Comparison of ENCODE assay signal across 18 cellular contexts in the genomic region with DNA sequence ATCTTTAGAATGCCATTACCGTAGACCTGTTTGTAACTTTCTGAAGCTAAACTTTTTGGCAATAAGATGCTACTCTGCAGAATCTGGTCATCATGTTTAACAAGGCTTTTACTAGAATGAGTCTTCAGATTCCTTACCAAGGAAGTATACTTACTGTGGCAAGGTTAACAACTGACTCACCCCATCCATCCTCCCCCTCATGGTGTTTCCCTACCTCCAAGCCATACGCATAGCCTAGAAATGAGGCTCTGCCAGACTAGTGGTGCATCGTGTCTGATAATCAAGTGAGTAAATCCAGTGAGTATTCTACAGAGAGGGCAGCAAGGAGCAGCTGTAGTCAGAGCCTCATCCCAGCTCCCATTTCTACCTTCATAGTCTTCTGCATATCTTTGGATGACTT.
DNase-seq lines count a peak whose midpoint lies in the region; TF ChIP-seq lines count a peak whose summit lies in the region.
"Had no signal": no experiment of that assay in that cellular context is flagged by ENCODE, and none has a peak within 500 bp of the region (broad histone marks: within the 10 kb centered on the region; RNA-seq: fewer than 3 reads in every experiment).

No MANE protein-coding gene starts in this region.

- H3K9ac ChIP-seq in mammary epithelial cell (ENCODE audit: insufficient read depth, low read length), result no peak overlapping the region
- H3K9ac ChIP-seq: parathyroid adenoma had no signal

- dilution Hi-C loops in mammary epithelial cell (cut with HindIII; ENCODE audit: low sequenced_read_pairs), result no loop called here

- intact Hi-C loops in mammary epithelial cell (cut with micrococcal nuclease), result no loop called here
- intact Hi-C loops in lower leg skin (cut with DNase I; ENCODE audit: low total_unique reads), result no loop called here

- peaks cover 11% of the 10 kb centered on the region for H3K4me1 ChIP-seq in mammary epithelial cell (ENCODE audit: insufficient read depth, low read length)
- H3K4me1 ChIP-seq: parathyroid adenoma had no signal

- TF ChIP-seq POLR2A in lower leg skin (IDR thresholded peaks at IDR 0.05), result no peak

- no peaks in the 10 kb centered on the region for H3K27me3 ChIP-seq in mammary epithelial cell (ENCODE audit: insufficient read depth, low read length)

- H3K79me2 ChIP-seq in mammary epithelial cell (ENCODE audit: insufficient read depth, low read length), result no peaks in the 10 kb centered on the region
- H3K79me2 ChIP-seq: parathyroid adenoma had no signal

- peak; percentile 84 for DNase-seq in Daoy (ENCODE audit: low read depth)
- peak; percentile 76 for DNase-seq in LHCN-M2 (ENCODE audit: low read depth)
- DNase-seq in mammary epithelial cell, result peak; percentile 91
- peak; percentile 91 for DNase-seq in kidney glomerular epithelial cell (lab: John Stamatoyannopoulos, UW)
- no peak for DNase-seq in lower leg skin (ENCODE audit: low spot score in 2 of 2)
- no peak for DNase-seq in activated T-cell treated with anti-CD3 and anti-CD28 coated beads for 4 hours
- no peak for DNase-seq in NCI-H1694 (lab: John Stamatoyannopoulos, UW)
- DNase-seq in ureter (ENCODE audit: low spot score), result no peak
- DNase-seq: activated CD8-positive, alpha-beta memory T cell treated with anti-CD3 and anti-CD28 coated beads for 24 hours; activated effector memory CD4-positive, alpha-beta T cell treated with anti-CD3 and anti-CD28 coated beads, Interleukin-2, amount 50 U/mL, for 16 hours; head of caudate nucleus; left colon; NCI-H345; stimulated activated CD4-positive, alpha-beta T cell treated with anti-CD3 and anti-CD28 coated beads, Interleukin-12 subunit alpha, Interleukin-12 subunit beta, amount 100 ng/mL, for 4 hours; substantia nigra had no signal

- TF ChIP-seq CTCF in mammary epithelial cell (conservative IDR thresholded peaks at IDR 0.05 in 1 of 2, IDR thresholded peaks at IDR 0.05 in 1 of 2; ENCODE audit: extremely low read depth in 1 of 2, insufficient read depth in 1 of 2, low read depth in 1 of 2, low read length in 2 of 2) (peak in 1 of 2 donors; percentile 6), lower leg skin (IDR thresholded peaks at IDR 0.05) (no peak)

- no peaks in the 10 kb centered on the region for H4K20me1 ChIP-seq in mammary epithelial cell (ENCODE audit: insufficient read depth, low read length)

- no peak overlapping the region for H2AFZ ChIP-seq in mammary epithelial cell (ENCODE audit: low read depth, low read length)
- H2AFZ ChIP-seq: parathyroid adenoma had no signal

- no peaks in the 10 kb centered on the region for H3K36me3 ChIP-seq in mammary epithelial cell (ENCODE audit: insufficient read depth, low read length)

- no peak overlapping the region for H3K27ac ChIP-seq in mammary epithelial cell (ENCODE audit: insufficient read depth, low read depth, low read length)
- H3K27ac ChIP-seq: C4-2B, parathyroid adenoma, VCaP had no signal

- in situ Hi-C loops in mammary epithelial cell (cut with MboI; ENCODE audit: low sequenced_read_pairs in 2 of 2), result no loop called here

- no peaks in the 10 kb centered on the region for H3K9me3 ChIP-seq in mammary epithelial cell (replicated peaks; ENCODE audit: insufficient read depth, low read length)

- no peak overlapping the region for H3K4me2 ChIP-seq in mammary epithelial cell (ENCODE audit: insufficient read depth, low read depth, low read length)

- 19% methylated on average over 3 of the region's 3 CpGs for WGBS in mammary epithelial cell (ENCODE audit: low coverage, missing lambda C conversion rate)
- WGBS in lower leg skin, 2 donors, result 84% methylated on average over 3 of the region's 3 CpGs

- H3K4me3 ChIP-seq in mammary epithelial cell (replicated peaks in 1 of 3; ENCODE audit: insufficient read depth in 1 of 3, low read depth in 2 of 3, low read length in 3 of 3), result no peak overlapping the region
- no peak overlapping the region for H3K4me3 ChIP-seq in lower leg skin (ENCODE audit: low read depth, poor library complexity, severe bottlenecking)

- no TSS peak for BruUV-seq in mammary epithelial cell (replicated peaks; lab: Mats Ljungman, UMichigan)

- CTCF ChIA-PET in mammary epithelial cell (lab: Charles Lee; ENCODE audit: low non-redundant PET), result no interaction called here

Comparison
In these comparisons a context has a peak if more than half of its experiments do, and no peak if none do; other contexts are left out.
1. DNase-seq: peak in Daoy (single experiment), LHCN-M2 (single experiment), mammary epithelial cell (single experiment) and kidney glomerular epithelial cell (single experiment); none in lower leg skin (0 of 2), activated T-cell treated with anti-CD3 and anti-CD28 coated beads for 4 hours (single experiment), NCI-H1694 (single experiment) and ureter (single experiment).